19 cellular contexts compared by ENCODE assay signal in the genomic region with DNA sequence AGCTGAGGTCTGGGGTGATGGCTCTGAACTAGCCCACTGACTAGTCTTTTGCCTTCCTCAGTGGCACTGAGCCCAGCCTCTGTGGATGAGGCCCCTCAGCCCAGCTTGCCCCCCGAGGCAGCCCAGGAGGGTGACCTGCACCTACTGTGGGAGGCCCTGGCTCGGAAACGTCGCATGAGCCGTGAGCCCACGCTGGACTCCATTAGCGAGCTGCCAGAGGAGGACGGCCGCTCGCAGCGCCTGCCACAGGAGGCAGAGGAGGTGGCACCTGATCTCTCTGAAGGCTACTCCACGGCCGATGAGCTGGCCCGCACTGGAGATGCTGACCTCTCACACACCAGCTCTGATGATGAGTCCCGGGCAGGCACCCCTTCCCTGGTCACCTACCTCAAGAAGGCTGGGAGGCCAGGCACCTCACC.
DNase-seq lines count a peak whose midpoint lies in the region; ATAC-seq and TF ChIP-seq lines count a peak whose summit lies in the region.
"Had no signal": no experiment of that assay in that cellular context is flagged by ENCODE, and none has a peak within 500 bp of the region (broad histone marks: within the 10 kb centered on the region; RNA-seq: fewer than 3 reads in every experiment).

No MANE protein-coding gene starts in this region.

- 95 to 100% (median 96%) methylated on average over 1 to 15 of the region's 15 CpGs for WGBS in heart left ventricle, 4 donors
- WGBS in ovary, 3 donors = 96 to 98% (median 97%) methylated on average over 15 of the region's 15 CpGs

- TF ChIP-seq CTCF in heart left ventricle (IDR thresholded peaks at IDR 0.05) (no peak), ovary (IDR thresholded peaks at IDR 0.05) (no peak)

- intact Hi-C loops in heart left ventricle (cut with DNase I) (no loop called here), left cardiac atrium (cut with DNase I) (no loop called here), ovary (cut with DNase I) (no loop called here)

- H3K9me3 ChIP-seq in heart left ventricle (no peaks in the 10 kb centered on the region), ovary (no peaks in the 10 kb centered on the region)
- H3K9me3 ChIP-seq: Caco-2 had no signal

- peak in 4 of 5 donors; percentile 15 to 48 (median 28) for DNase-seq in heart left ventricle
- no peak for DNase-seq in left cardiac atrium
- peak; percentile 45 for DNase-seq in islet precursor cell
- peak in 3 of 5 donors; percentile 6 to 23 (median 9) for DNase-seq in ovary
- peak; percentile 33 for DNase-seq in ureter (ENCODE audit: low spot score)
- DNase-seq in NCI-H526 treated with DMSO at 0.1 percent for 48 hours (lab: John Stamatoyannopoulos, UW) = no peak
- DNase-seq: ACHN, H9, KG1, NCI-H1417 treated with DMSO at 0.1 percent for 48 hours, NCI-H2029 treated with DMSO at 0.1 percent for 48 hours, NCI-H2171 treated with DMSO at 0.1 percent for 48 hours, NCI-H446 treated with DMSO at 0.1 percent for 48 hours, NCI-H82, PC-3 had no signal

- TF ChIP-seq POLR2A in heart left ventricle (IDR thresholded peaks at IDR 0.05) = no peak
- no peak for TF ChIP-seq POLR2A in ovary (IDR thresholded peaks at IDR 0.05)

- H3K27me3 ChIP-seq in heart left ventricle (no peaks in the 10 kb centered on the region), ovary (no peaks in the 10 kb centered on the region)

- TF ChIP-seq EP300 in ovary (IDR thresholded peaks at IDR 0.05) = no peak

- H3K27ac ChIP-seq in heart left ventricle (no peak overlapping the region), ovary (no peak overlapping the region)
- H3K27ac ChIP-seq: RWPE1 had no signal

- peaks cover 0 to 84% (median 49%) of the 10 kb centered on the region in 9 donors for H3K36me3 ChIP-seq in heart left ventricle
- no peaks in the 10 kb centered on the region for H3K36me3 ChIP-seq in ovary

- peaks cover 0 to 12% (median under 1%) of the 10 kb centered on the region in 12 donors for H3K4me1 ChIP-seq in heart left ventricle
- no peaks in the 10 kb centered on the region for H3K4me1 ChIP-seq in ovary (ENCODE audit: insufficient read depth)
- H3K4me1 ChIP-seq: Caco-2 had no signal

- ATAC-seq in heart left ventricle (no peak), left cardiac atrium (no peak), SK-N-SH treated with all-trans-retinoic acid at 6 μM for 48 hours (no peak)
- ATAC-seq: HepG2, PC-3 had no signal

- no peak overlapping the region for H3K4me3 ChIP-seq in heart left ventricle
- no peak overlapping the region for H3K4me3 ChIP-seq in ovary

TF ChIP-seq in SK-N-SH treated with all-trans-retinoic acid at 6 μM for 48 hours, 23 proteins besides CTCF, POLR2A, EP300 and RAD21 (continues in another document):
- no peak for TF ChIP-seq ZNF70 (CRISPR knock-in tag; IDR thresholded peaks at IDR 0.05)
- TF ChIP-seq TCF4 (CRISPR knock-in tag; IDR thresholded peaks at IDR 0.05; ENCODE audit: borderline replicate concordance) = no peak
- TF ChIP-seq ZNF8 (CRISPR knock-in tag; IDR thresholded peaks at IDR 0.05) = no peak
- TF ChIP-seq ZNF565 (CRISPR knock-in tag; conservative IDR thresholded peaks at IDR 0.05; ENCODE audit: low read depth) = no peak
- TF ChIP-seq, protein P1, sequence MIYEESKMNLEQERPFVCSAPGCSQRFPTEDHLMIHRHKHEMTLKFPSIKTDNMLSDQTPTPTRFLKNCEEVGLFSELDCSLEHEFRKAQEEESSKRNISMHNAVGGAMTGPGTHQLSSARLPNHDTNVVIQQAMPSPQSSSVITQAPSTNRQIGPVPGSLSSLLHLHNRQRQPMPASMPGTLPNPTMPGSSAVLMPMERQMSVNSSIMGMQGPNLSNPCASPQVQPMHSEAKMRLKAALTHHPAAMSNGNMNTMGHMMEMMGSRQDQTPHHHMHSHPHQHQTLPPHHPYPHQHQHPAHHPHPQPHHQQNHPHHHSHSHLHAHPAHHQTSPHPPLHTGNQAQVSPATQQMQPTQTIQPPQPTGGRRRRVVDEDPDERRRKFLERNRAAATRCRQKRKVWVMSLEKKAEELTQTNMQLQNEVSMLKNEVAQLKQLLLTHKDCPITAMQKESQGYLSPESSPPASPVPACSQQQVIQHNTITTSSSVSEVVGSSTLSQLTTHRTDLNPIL (CRISPR knock-in tag; IDR thresholded peaks at IDR 0.05; ENCODE audit: low read depth) = no peak
- TF ChIP-seq ZFP3 (CRISPR knock-in tag; IDR thresholded peaks at IDR 0.05) = no peak
- TF ChIP-seq, protein P2, sequence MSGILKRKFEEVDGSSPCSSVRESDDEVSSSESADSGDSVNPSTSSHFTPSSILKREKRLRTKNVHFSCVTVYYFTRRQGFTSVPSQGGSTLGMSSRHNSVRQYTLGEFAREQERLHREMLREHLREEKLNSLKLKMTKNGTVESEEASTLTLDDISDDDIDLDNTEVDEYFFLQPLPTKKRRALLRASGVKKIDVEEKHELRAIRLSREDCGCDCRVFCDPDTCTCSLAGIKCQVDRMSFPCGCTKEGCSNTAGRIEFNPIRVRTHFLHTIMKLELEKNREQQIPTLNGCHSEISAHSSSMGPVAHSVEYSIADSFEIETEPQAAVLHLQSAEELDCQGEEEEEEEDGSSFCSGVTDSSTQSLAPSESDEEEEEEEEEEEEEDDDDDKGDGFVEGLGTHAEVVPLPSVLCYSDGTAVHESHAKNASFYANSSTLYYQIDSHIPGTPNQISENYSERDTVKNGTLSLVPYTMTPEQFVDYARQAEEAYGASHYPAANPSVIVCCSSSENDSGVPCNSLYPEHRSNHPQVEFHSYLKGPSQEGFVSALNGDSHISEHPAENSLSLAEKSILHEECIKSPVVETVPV (CRISPR knock-in tag; IDR thresholded peaks at IDR 0.05) = no peak
- TF ChIP-seq ZFP30 (CRISPR knock-in tag; IDR thresholded peaks at IDR 0.05) = no peak
- TF ChIP-seq SNAI2 (CRISPR knock-in tag; IDR thresholded peaks at IDR 0.05) = no peak
- TF ChIP-seq BACH2 (CRISPR knock-in tag; IDR thresholded peaks at IDR 0.05; ENCODE audit: borderline replicate concordance) = no peak
- no peak for TF ChIP-seq ARNTL (CRISPR knock-in tag; IDR thresholded peaks at IDR 0.05; ENCODE audit: borderline replicate concordance, low read depth)
- no peak for TF ChIP-seq PPARA (CRISPR knock-in tag; IDR thresholded peaks at IDR 0.05; ENCODE audit: borderline replicate concordance)
- no peak for TF ChIP-seq OSR1 (CRISPR knock-in tag; IDR thresholded peaks at IDR 0.05)
- TF ChIP-seq, protein P3, sequence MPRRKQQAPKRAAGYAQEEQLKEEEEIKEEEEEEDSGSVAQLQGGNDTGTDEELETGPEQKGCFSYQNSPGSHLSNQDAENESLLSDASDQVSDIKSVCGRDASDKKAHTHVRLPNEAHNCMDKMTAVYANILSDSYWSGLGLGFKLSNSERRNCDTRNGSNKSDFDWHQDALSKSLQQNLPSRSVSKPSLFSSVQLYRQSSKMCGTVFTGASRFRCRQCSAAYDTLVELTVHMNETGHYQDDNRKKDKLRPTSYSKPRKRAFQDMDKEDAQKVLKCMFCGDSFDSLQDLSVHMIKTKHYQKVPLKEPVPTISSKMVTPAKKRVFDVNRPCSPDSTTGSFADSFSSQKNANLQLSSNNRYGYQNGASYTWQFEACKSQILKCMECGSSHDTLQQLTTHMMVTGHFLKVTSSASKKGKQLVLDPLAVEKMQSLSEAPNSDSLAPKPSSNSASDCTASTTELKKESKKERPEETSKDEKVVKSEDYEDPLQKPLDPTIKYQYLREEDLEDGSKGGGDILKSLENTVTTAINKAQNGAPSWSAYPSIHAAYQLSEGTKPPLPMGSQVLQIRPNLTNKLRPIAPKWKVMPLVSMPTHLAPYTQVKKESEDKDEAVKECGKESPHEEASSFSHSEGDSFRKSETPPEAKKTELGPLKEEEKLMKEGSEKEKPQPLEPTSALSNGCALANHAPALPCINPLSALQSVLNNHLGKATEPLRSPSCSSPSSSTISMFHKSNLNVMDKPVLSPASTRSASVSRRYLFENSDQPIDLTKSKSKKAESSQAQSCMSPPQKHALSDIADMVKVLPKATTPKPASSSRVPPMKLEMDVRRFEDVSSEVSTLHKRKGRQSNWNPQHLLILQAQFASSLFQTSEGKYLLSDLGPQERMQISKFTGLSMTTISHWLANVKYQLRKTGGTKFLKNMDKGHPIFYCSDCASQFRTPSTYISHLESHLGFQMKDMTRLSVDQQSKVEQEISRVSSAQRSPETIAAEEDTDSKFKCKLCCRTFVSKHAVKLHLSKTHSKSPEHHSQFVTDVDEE (CRISPR knock-in tag; IDR thresholded peaks at IDR 0.05) = no peak
- TF ChIP-seq, protein P4, sequence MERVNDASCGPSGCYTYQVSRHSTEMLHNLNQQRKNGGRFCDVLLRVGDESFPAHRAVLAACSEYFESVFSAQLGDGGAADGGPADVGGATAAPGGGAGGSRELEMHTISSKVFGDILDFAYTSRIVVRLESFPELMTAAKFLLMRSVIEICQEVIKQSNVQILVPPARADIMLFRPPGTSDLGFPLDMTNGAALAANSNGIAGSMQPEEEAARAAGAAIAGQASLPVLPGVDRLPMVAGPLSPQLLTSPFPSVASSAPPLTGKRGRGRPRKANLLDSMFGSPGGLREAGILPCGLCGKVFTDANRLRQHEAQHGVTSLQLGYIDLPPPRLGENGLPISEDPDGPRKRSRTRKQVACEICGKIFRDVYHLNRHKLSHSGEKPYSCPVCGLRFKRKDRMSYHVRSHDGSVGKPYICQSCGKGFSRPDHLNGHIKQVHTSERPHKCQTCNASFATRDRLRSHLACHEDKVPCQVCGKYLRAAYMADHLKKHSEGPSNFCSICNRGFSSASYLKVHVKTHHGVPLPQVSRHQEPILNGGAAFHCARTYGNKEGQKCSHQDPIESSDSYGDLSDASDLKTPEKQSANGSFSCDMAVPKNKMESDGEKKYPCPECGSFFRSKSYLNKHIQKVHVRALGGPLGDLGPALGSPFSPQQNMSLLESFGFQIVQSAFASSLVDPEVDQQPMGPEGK (CRISPR knock-in tag; IDR thresholded peaks at IDR 0.05; ENCODE audit: borderline replicate concordance) = no peak
- no peak for TF ChIP-seq ESRRG (CRISPR knock-in tag; IDR thresholded peaks at IDR 0.05)
- TF ChIP-seq, protein P5, sequence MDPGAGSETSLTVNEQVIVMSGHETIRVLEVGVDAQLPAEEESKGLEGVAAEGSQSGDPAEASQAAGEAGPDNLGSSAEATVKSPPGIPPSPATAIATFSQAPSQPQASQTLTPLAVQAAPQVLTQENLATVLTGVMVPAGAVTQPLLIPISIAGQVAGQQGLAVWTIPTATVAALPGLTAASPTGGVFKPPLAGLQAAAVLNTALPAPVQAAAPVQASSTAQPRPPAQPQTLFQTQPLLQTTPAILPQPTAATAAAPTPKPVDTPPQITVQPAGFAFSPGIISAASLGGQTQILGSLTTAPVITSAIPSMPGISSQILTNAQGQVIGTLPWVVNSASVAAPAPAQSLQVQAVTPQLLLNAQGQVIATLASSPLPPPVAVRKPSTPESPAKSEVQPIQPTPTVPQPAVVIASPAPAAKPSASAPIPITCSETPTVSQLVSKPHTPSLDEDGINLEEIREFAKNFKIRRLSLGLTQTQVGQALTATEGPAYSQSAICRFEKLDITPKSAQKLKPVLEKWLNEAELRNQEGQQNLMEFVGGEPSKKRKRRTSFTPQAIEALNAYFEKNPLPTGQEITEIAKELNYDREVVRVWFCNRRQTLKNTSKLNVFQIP (CRISPR knock-in tag; IDR thresholded peaks at IDR 0.05; ENCODE audit: borderline replicate concordance, low read depth) = no peak
- no peak for TF ChIP-seq GLIS3 (CRISPR knock-in tag; IDR thresholded peaks at IDR 0.05)
- no peak for TF ChIP-seq TOX (CRISPR knock-in tag; IDR thresholded peaks at IDR 0.05; ENCODE audit: borderline replicate concordance)

Comparison
In these comparisons a context has a peak if more than half of its experiments do, and no peak if none do; other contexts are left out.
1. DNase-seq: peak in heart left ventricle (4 of 5), islet precursor cell (single experiment), ovary (3 of 5) and ureter (single experiment); none in left cardiac atrium (single experiment) and NCI-H526 treated with DMSO at 0.1 percent for 48 hours (single experiment).